Comparison of ENCODE assay signal across 8 cellular contexts in genomic region chr2:23925702-23926288, GRCh38. TPM values are rescaled to one million over a fixed set of nuclear protein-coding genes. Genes with fewer than 3 reads are reported as not detected.
DNase-seq lines count a peak whose midpoint lies in the region; ATAC-seq and TF ChIP-seq lines count a peak whose summit lies in the region.

No MANE protein-coding gene starts in this region.

- DNase-seq in DMS 273 (lab: John Stamatoyannopoulos, UW; ENCODE audit: unreplicated experiment) (peak; percentile 73), DMS 273 treated with DMSO at 0.1 percent for 48 hours (lab: John Stamatoyannopoulos, UW) (no peak), NCI-H146 (lab: John Stamatoyannopoulos, UW) (peak; percentile 29), dermis blood vessel endothelial cell (peak; percentile 75), right lobe of liver (peak in 2 of 3 donors; percentile 48 to 62)
- peak; percentile 33 for DNase-seq in stimulated activated CD8-positive, alpha-beta memory T cell treated with anti-CD3 and anti-CD28 coated beads, Interleukin-12 subunit alpha, Interleukin-12 subunit beta, amount 100 ng/mL, for 4 hours (ENCODE audit: low read depth)

- H3K9me3 ChIP-seq in right lobe of liver: no peaks in the 10 kb centered on the region

- H3K36me3 ChIP-seq in right lobe of liver: no peaks in the 10 kb centered on the region

- no peaks in the 10 kb centered on the region for H3K27me3 ChIP-seq in right lobe of liver

- H3K4me3 ChIP-seq in right lobe of liver: peak overlapping the region; percentile 75 to 88 (median 76)

- WGBS in right lobe of liver (ENCODE audit: insufficient coverage, low coverage, low lambda C conversion rate, missing lambda C conversion rate): under 1% methylated on average over 13 of the region's 13 CpGs

- peak; percentile 19 for TF ChIP-seq POLR2A in right lobe of liver (IDR thresholded peaks at IDR 0.05)

- no peak for TF ChIP-seq CTCF in right lobe of liver (IDR thresholded peaks at IDR 0.05)

- intact Hi-C loops in right lobe of liver (cut with DNase I): no loop called here

- H3K27ac ChIP-seq in right lobe of liver: peak overlapping the region; percentile 96 to 97 (median 97)

- H3K4me1 ChIP-seq in right lobe of liver: peaks cover 0 to 32% (median 8%) of the 10 kb centered on the region in 4 donors

- peak; percentile 57 for ATAC-seq in HG02678 (IDR thresholded peaks at IDR 0.05; ENCODE audit: unreplicated experiment)
- peak; percentile 34 to 48 for ATAC-seq in activated CD4-positive, CD25-positive, alpha-beta regulatory T cell treated with anti-CD3 and anti-CD28 coated beads, Interleukin-2, amount 50 U/mL, for 24 hours
- peak; percentile 38 to 59 (median 50) for ATAC-seq in right lobe of liver

RNA-seq across cellular contexts. Expression of gene ATAD2B, which starts 1.1 kb away (rescaled TPM):
- total RNA-seq in dermis blood vessel endothelial cell (15.6 and 23.3 TPM in 2 replicates), right lobe of liver (10 to 100 TPM in 1 of 6 experiments, 1 to 10 TPM in 5; 7.5 to 12.1 (median 8.8) TPM)

RNA-seq across cellular contexts. Expression of gene UBXN2A, which starts 14.5 kb away (rescaled TPM):
- 13.1 and 17.0 TPM in 2 replicates for total RNA-seq in dermis blood vessel endothelial cell
- 1 to 10 TPM; 4.6 to 7.9 (median 6.2) TPM for total RNA-seq in right lobe of liver
